8 cellular contexts compared by ENCODE assay signal in the genomic region with DNA sequence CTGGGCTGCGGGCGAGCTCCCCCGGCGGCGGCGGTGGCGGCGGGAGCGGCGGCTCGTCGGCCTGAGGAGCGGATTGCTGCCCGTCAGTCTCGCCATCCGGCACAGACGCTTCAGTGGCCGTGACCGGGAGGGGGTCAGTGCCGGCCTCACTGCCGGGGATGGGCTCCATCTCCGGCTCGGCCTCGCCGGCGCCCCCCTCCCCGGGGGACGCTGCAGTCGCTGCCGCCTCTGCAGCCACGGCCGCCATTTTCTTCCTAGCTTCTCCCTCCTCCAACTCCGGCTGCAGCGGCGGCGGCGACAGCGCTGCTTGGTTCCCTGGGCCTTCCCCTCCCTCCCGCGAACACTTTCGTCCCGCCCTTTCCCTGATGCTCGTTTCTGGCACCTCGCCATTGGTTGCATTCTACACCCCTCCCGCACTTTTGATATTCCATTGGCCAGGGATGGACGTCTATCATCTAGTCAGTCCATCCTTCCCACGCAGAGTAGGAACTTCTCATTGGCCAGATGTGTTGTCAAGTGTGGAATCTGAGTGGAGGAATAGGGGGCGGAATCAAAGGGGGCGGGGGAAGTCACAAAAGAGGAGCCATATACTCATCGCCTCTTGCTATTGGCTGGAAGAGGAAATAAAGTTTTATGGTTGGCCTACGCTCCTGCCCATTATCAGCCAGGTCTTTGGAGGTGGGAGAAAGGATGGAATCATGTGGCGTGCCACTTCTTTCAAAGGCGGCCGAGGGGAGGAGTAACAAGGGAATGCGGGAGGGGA. TPM values are rescaled to one million over a fixed set of nuclear protein-coding genes. Genes with fewer than 3 reads are reported as not detected.
DNase-seq lines count a peak whose midpoint lies in the region; ATAC-seq and TF ChIP-seq lines count a peak whose summit lies in the region.

A gene with protein sequence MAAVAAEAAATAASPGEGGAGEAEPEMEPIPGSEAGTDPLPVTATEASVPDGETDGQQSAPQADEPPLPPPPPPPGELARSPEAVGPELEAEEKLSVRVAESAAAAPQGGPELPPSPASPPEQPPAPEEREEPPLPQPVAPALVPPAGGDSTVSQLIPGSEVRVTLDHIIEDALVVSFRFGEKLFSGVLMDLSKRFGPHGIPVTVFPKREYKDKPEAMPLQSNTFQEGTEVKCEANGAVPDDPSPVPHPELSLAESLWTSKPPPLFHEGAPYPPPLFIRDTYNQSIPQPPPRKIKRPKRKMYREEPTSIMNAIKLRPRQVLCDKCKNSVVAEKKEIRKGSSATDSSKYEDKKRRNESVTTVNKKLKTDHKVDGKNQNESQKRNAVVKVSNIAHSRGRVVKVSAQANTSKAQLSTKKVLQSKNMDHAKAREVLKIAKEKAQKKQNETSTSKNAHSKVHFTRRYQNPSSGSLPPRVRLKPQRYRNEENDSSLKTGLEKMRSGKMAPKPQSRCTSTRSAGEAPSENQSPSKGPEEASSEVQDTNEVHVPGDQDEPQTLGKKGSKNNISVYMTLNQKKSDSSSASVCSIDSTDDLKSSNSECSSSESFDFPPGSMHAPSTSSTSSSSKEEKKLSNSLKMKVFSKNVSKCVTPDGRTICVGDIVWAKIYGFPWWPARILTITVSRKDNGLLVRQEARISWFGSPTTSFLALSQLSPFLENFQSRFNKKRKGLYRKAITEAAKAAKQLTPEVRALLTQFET (minus strand): TSS at position 309 of the 763 bp plus-strand sequence. CDS start 62 bp downstream, at position 247.

- intact Hi-C loops in left ventricle myocardium inferior (cut with micrococcal nuclease): no loop called here

- peak within 1 kb of the TSS; percentile 100 for H3K4me3 Mint-ChIP-seq in progenitor cell of endocrine pancreas (ENCODE audit: low read depth)

- peak within 1 kb of the TSS; percentile 78 for H3K4me3 ChIP-seq in left ventricle myocardium inferior

- peak; percentile 87 for ATAC-seq in GM18498 (IDR thresholded peaks at IDR 0.05; ENCODE audit: unreplicated experiment)
- peak; percentile 93 for ATAC-seq in HG02938 (IDR thresholded peaks at IDR 0.05; ENCODE audit: unreplicated experiment)

- H3K36me3 Mint-ChIP-seq in progenitor cell of endocrine pancreas (ENCODE audit: insufficient read depth): peaks cover 8% of the 10 kb centered on the region

- DNase-seq in NCI-H187 (lab: John Stamatoyannopoulos, UW) (peak; percentile 97 to 99), T-helper 2 cell (peak; percentile 89 to 100 (median 96)), left ventricle myocardium inferior (peak; percentile 98), progenitor cell of endocrine pancreas (ENCODE audit: low spot score, unreplicated experiment) (peak; percentile 89), ureter (ENCODE audit: low spot score) (peak; percentile 100)

- H3K36me3 ChIP-seq in left ventricle myocardium inferior: peaks cover 25% of the 10 kb centered on the region

- peak within 1 kb of the TSS; percentile 97 for H3K27ac Mint-ChIP-seq in progenitor cell of endocrine pancreas

- TF ChIP-seq CTCF in left ventricle myocardium inferior (IDR thresholded peaks at IDR 0.05; ENCODE audit: borderline replicate concordance) (peak; percentile 38), progenitor cell of endocrine pancreas (IDR thresholded peaks at IDR 0.05; ENCODE audit: unreplicated experiment) (peak; percentile 25)

- no peaks in the 10 kb centered on the region for H3K9me3 ChIP-seq in left ventricle myocardium inferior (replicated peaks)

- H3K4me1 Mint-ChIP-seq in progenitor cell of endocrine pancreas (ENCODE audit: low read depth): peaks cover 5% of the 10 kb centered on the region

- no peaks in the 10 kb centered on the region for H3K9me3 Mint-ChIP-seq in progenitor cell of endocrine pancreas (ENCODE audit: low read depth)

- H3K27me3 ChIP-seq in left ventricle myocardium inferior (ENCODE audit: low read depth): no peaks in the 10 kb centered on the region

- no peaks in the 10 kb centered on the region for H3K27me3 Mint-ChIP-seq in progenitor cell of endocrine pancreas

- peak within 1 kb of the TSS; percentile 98 for H3K27ac ChIP-seq in angular gyrus (ENCODE audit: low read depth, low read length)
- peak within 1 kb of the TSS; percentile 93 for H3K27ac ChIP-seq in left ventricle myocardium inferior (replicated peaks)

- H3K4me1 ChIP-seq in left ventricle myocardium inferior: peaks cover 30% of the 10 kb centered on the region

RNA-seq across cellular contexts. Expression of the gene that starts here (rescaled TPM):
- 9.9 TPM for total RNA-seq in left ventricle myocardium inferior
- 33.3 and 42.7 TPM in 2 replicates for total RNA-seq in progenitor cell of endocrine pancreas
- total RNA-seq in ureter: 34.7 TPM

Comparison
In these comparisons a context has a peak if more than half of its experiments do, and no peak if none do; other contexts are left out.
1. Peak in every context shown above with its lines: DNase-seq, ATAC-seq, H3K4me3 ChIP-seq and H3K27ac ChIP-seq.